8 cellular contexts compared by ENCODE assay signal in the genomic region with DNA sequence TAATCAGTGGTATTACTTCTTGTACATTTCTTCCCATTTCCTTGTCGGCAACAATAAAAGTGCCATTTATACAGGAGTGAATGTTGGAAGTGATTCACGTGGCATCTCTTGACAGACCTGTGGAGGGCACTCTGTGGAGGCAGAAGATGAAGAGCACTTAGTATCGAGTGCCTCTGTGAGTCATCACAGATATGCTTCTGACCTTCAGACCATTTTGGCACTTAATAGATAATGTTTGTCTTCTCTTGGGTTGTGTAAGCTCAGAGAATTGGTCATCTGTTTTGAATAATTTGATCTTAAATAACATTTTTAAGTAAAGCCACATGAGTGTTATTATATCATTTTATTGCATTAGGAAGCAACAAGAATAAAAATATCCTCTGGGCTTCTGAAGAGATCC.
DNase-seq lines count a peak whose midpoint lies in the region; ATAC-seq, FAIRE-seq and TF ChIP-seq lines count a peak whose summit lies in the region.

No MANE protein-coding gene starts in this region.

- H3K27ac ChIP-seq in fibroblast of lung (ENCODE audit: insufficient read depth, low read length): no peak overlapping the region
- no peak overlapping the region for H3K27ac ChIP-seq in pancreas

- no peaks in the 10 kb centered on the region for H3K4me1 ChIP-seq in fibroblast of lung (ENCODE audit: control insufficient read depth, extremely low read depth, insufficient read depth, low read length)
- H3K4me1 ChIP-seq in pancreas: peaks cover 0 to 16% (median 2%) of the 10 kb centered on the region in 3 donors

- H3K79me2 ChIP-seq in fibroblast of lung (ENCODE audit: control insufficient read depth, insufficient read depth, low read length): no peaks in the 10 kb centered on the region

- H4K20me1 ChIP-seq in fibroblast of lung (ENCODE audit: control insufficient read depth, extremely low read depth, insufficient read depth, low read length): no peaks in the 10 kb centered on the region

- ATAC-seq in pancreas (peak in 3 of 4 donors; percentile 56 to 86 (median 71)), HG03565 (IDR thresholded peaks at IDR 0.05; ENCODE audit: unreplicated experiment) (no peak), HG02610 (IDR thresholded peaks at IDR 0.05; ENCODE audit: unreplicated experiment) (no peak)
- ATAC-seq in stimulated activated naive CD8-positive, alpha-beta T cell treated with anti-CD3 and anti-CD28 coated beads, Interleukin-15, Interleukin-2, amounts not matched to agents 100 U/mL and 50 U/mL, for 24 hours: no peak

- TF ChIP-seq CTCF in fibroblast of lung (conservative IDR thresholded peaks at IDR 0.05 in 1 of 2, IDR thresholded peaks at IDR 0.05 in 1 of 2; ENCODE audit: low read depth in 1 of 2, low read length in 2 of 2) (peak; percentile 20 to 35), pancreas (IDR thresholded peaks at IDR 0.05) (no peak)

- no peak overlapping the region for H3K9ac ChIP-seq in fibroblast of lung (ENCODE audit: insufficient read depth, low read length)

- H2AFZ ChIP-seq in fibroblast of lung (ENCODE audit: low read length): no peak overlapping the region

- H3K36me3 ChIP-seq in fibroblast of lung (ENCODE audit: control insufficient read depth, insufficient read depth, low read length) (no peaks in the 10 kb centered on the region), pancreas (no peaks in the 10 kb centered on the region)

- H3K27me3 ChIP-seq in fibroblast of lung (ENCODE audit: control insufficient read depth, insufficient read depth, low read length) (no peaks in the 10 kb centered on the region), pancreas (no peaks in the 10 kb centered on the region)

- H3K4me2 ChIP-seq in fibroblast of lung (ENCODE audit: extremely low read depth, insufficient read depth, low read length): no peak overlapping the region

- H3K9me3 ChIP-seq in fibroblast of lung (ENCODE audit: control insufficient read depth, insufficient read depth, low read depth, low read length): no peaks in the 10 kb centered on the region
- no peaks in the 10 kb centered on the region for H3K9me3 ChIP-seq in pancreas

- intact Hi-C loops in pancreas (cut with DNase I): no loop called here

- WGBS in pancreas, 2 donors: 57 to 69% methylated on average over 3 of the region's 3 CpGs

- FAIRE-seq in pancreas (lab: Jason Lieb, UNC): no peak

- DNase-seq in H4 (ENCODE audit: low spot score) (peak; percentile 34), NCI-H460 (ENCODE audit: extremely low read depth, low read depth) (peak; percentile 81), fibroblast of lung (ENCODE audit: low read depth in 2 of 2) (peak; percentile 41 to 56), pancreas (no peak)
- no peak for DNase-seq in activated CD4-positive, alpha-beta T cell treated with anti-CD3 and anti-CD28 coated beads, Interleukin-2, amount 50 U/mL, for 1 hour
- no peak for DNase-seq in stimulated activated naive CD8-positive, alpha-beta T cell treated with anti-CD3 and anti-CD28 coated beads, Interleukin-15, Interleukin-2, amounts not matched to agents 100 U/mL and 50 U/mL, for 24 hours

- H3K4me3 ChIP-seq in fibroblast of lung (replicated peaks in 1 of 4; ENCODE audit: control extremely low read depth in 1 of 4, insufficient read depth in 1 of 4, low read depth in 3 of 4, low read length in 4 of 4) (no peak overlapping the region), pancreas (no peak overlapping the region)

Comparison
In these comparisons a context has a peak if more than half of its experiments do, and no peak if none do; other contexts are left out.
1. DNase-seq: peak in H4 (single experiment), NCI-H460 (single experiment) and fibroblast of lung (2 of 2); none in pancreas (0 of 6), activated CD4-positive, alpha-beta T cell treated with anti-CD3 and anti-CD28 coated beads, Interleukin-2, amount 50 U/mL, for 1 hour (single experiment) and stimulated activated naive CD8-positive, alpha-beta T cell treated with anti-CD3 and anti-CD28 coated beads, Interleukin-15, Interleukin-2, amounts not matched to agents 100 U/mL and 50 U/mL, for 24 hours (single experiment).
2. CTCF ChIP-seq: peak in fibroblast of lung (2 of 2); none in pancreas (0 of 4).
3. ATAC-seq: peak in pancreas (3 of 4); none in stimulated activated naive CD8-positive, alpha-beta T cell treated with anti-CD3 and anti-CD28 coated beads, Interleukin-15, Interleukin-2, amounts not matched to agents 100 U/mL and 50 U/mL, for 24 hours (single experiment), HG03565 (single experiment) and HG02610 (single experiment).